In genomic region chr17:50169121-50169764, GRCh38 we compare ENCODE assay signal across 8 cellular contexts.
DNase-seq lines count a peak whose midpoint lies in the region; ATAC-seq and TF ChIP-seq lines count a peak whose summit lies in the region.

No MANE protein-coding gene starts in this region.

- H4K20me1 ChIP-seq in MM.1S (ENCODE audit: insufficient read depth, low read length) = no peaks in the 10 kb centered on the region

- no peaks in the 10 kb centered on the region for H3K79me2 ChIP-seq in MM.1S (ENCODE audit: low read length)

- no peak for ATAC-seq in GM18517 (IDR thresholded peaks at IDR 0.05; ENCODE audit: unreplicated experiment)
- no peak for ATAC-seq in HG03442 (IDR thresholded peaks at IDR 0.05; ENCODE audit: unreplicated experiment)

- H3K9ac ChIP-seq in MM.1S (ENCODE audit: low read length) = no peak overlapping the region

- H3K4me1 ChIP-seq in MM.1S (ENCODE audit: low read length) = peaks cover 24% of the 10 kb centered on the region

- DNase-seq in ELF-1 (ENCODE audit: low read depth, low spot score) (peak; percentile 91), MM.1S (peak; percentile 59), T follicular helper cell (ENCODE audit: low read depth) (peak; percentile 34), astrocyte of the hippocampus (ENCODE audit: low read depth, low spot score) (peak; percentile 83), iris pigment epithelial cell (ENCODE audit: low read depth) (peak; percentile 69)
- peak; percentile 60 for DNase-seq in stimulated activated CD4-positive, alpha-beta T cell treated with anti-CD3 and anti-CD28 coated beads, Interleukin-4, amount 100 ng/mL, for 24 hours

- peak overlapping the region; percentile 5; the same call in 1 of the 2 replicates for H3K4me3 ChIP-seq in MM.1S (ENCODE audit: low read length)

- no peaks in the 10 kb centered on the region for H3K9me2 ChIP-seq in MM.1S (replicated peaks; ENCODE audit: insufficient read depth, low read length)

- H3K4me2 ChIP-seq in MM.1S (ENCODE audit: low read depth, low read length) = peak overlapping the region; percentile 35

- no peaks in the 10 kb centered on the region for H3K27me3 ChIP-seq in MM.1S (replicated peaks; ENCODE audit: insufficient read depth, low read length)

- peak; percentile 78 for TF ChIP-seq CTCF in MM.1S (IDR thresholded peaks at IDR 0.05; ENCODE audit: low read length)

- H3K27ac ChIP-seq in MM.1S (ENCODE audit: low read length) = no peak overlapping the region

- 0 out of 2 replicates have a peak overlapping the region, but pooled peaks have one; percentile 22 for H2AFZ ChIP-seq in MM.1S (ENCODE audit: low read length)

- H3K36me3 ChIP-seq in MM.1S (replicated peaks; ENCODE audit: insufficient read depth, low read length) = no peaks in the 10 kb centered on the region

- peaks cover 9% of the 10 kb centered on the region; the same call in 1 of the 2 replicates for H3F3A ChIP-seq in MM.1S (ENCODE audit: insufficient read depth, low read length)

- H3K9me3 ChIP-seq in MM.1S (replicated peaks; ENCODE audit: insufficient read depth, low read length) = no peaks in the 10 kb centered on the region

Comparison
In these comparisons a context has a peak if more than half of its experiments do, and no peak if none do; other contexts are left out.
1. DNase-seq: peak in every context shown above with its lines; median percentile 91 in ELF-1; 83 in astrocyte of the hippocampus; 69 in iris pigment epithelial cell; 60 in stimulated activated CD4-positive, alpha-beta T cell treated with anti-CD3 and anti-CD28 coated beads, Interleukin-4, amount 100 ng/mL, for 24 hours; 59 in MM.1S; 34 in T follicular helper cell.